Comparison of ENCODE assay signal across 13 cellular contexts in genomic region chr6:169933839-169934698, GRCh38.
DNase-seq lines count a peak whose midpoint lies in the region; ATAC-seq and TF ChIP-seq lines count a peak whose summit lies in the region.
"Had no signal": no experiment of that assay in that cellular context is flagged by ENCODE, and none has a peak within 500 bp of the region (broad histone marks: within the 10 kb centered on the region; RNA-seq: fewer than 3 reads in every experiment).

No MANE protein-coding gene starts in this region.

- H3K27me3 ChIP-seq in thyroid gland (no peaks in the 10 kb centered on the region), esophagus squamous epithelium (peaks cover 0 to 16% (median 0%) of the 10 kb centered on the region in 4 donors)

- H3K4me3 ChIP-seq in lower leg skin (ENCODE audit: low read depth, poor library complexity, severe bottlenecking) (no peak overlapping the region), thyroid gland (replicated peaks in 1 of 3) (no peak overlapping the region), esophagus squamous epithelium (no peak overlapping the region)
- H3K4me3 ChIP-seq: A549, neural progenitor cell had no signal

- 65 to 79% methylated on average over 30 to 37 of the region's 37 CpGs for WGBS in lower leg skin, 2 donors
- 81 to 86% methylated on average over 19 to 23 of the region's 37 CpGs for WGBS in thyroid gland, 2 donors
- WGBS in esophagus squamous epithelium, 2 donors = 66 to 87% methylated on average over 6 to 12 of the region's 37 CpGs

- H3K27ac ChIP-seq in thyroid gland = peak overlapping the region in 1 of 3 donors; percentile 24
- peak overlapping the region in 2 of 4 donors; percentile 69 to 70 for H3K27ac ChIP-seq in esophagus squamous epithelium
- H3K27ac ChIP-seq: A549, neural progenitor cell had no signal

- TF ChIP-seq CTCF in lower leg skin (IDR thresholded peaks at IDR 0.05) (no peak), thyroid gland (IDR thresholded peaks at IDR 0.05) (no peak), esophagus squamous epithelium (IDR thresholded peaks at IDR 0.05) (no peak)

- H3K36me3 ChIP-seq in thyroid gland = no peaks in the 10 kb centered on the region
- no peaks in the 10 kb centered on the region for H3K36me3 ChIP-seq in esophagus squamous epithelium
- H3K36me3 ChIP-seq: neural progenitor cell had no signal

- peak; percentile 71 for DNase-seq in NCI-H2029 (lab: John Stamatoyannopoulos, UW)
- no peak for DNase-seq in NCI-H2029 treated with DMSO at 0.1 percent for 48 hours (lab: John Stamatoyannopoulos, UW)
- DNase-seq in dermis blood vessel endothelial cell = peak; percentile 96
- DNase-seq in lower leg skin (ENCODE audit: low spot score in 2 of 2) = peak; percentile 30 to 93
- DNase-seq in thyroid gland = peak; percentile 29 to 38
- no peak for DNase-seq in esophagus squamous epithelium (lab: John Stamatoyannopoulos, UW)
- DNase-seq: effector memory CD4-positive, alpha-beta T cell; NCI-H1694; stimulated activated CD4-positive, alpha-beta T cell treated with anti-CD3 and anti-CD28 coated beads, Interleukin-2, amount 100 ng/mL, for 48 hours had no signal

- H3K9me3 ChIP-seq in thyroid gland = no peaks in the 10 kb centered on the region
- no peaks in the 10 kb centered on the region for H3K9me3 ChIP-seq in esophagus squamous epithelium
- H3K9me3 ChIP-seq: A549 had no signal

- H3K4me1 ChIP-seq in thyroid gland (no peaks in the 10 kb centered on the region), esophagus squamous epithelium (peaks cover 0 to 24% (median 9%) of the 10 kb centered on the region in 3 donors)
- H3K4me1 ChIP-seq: A549 had no signal

- ATAC-seq in GM19328 (IDR thresholded peaks at IDR 0.05; ENCODE audit: unreplicated experiment) = no peak
- ATAC-seq in GM18909 (IDR thresholded peaks at IDR 0.05; ENCODE audit: poor library complexity, unreplicated experiment) = no peak
- ATAC-seq: A549 had no signal

- intact Hi-C loops in lower leg skin (cut with DNase I; ENCODE audit: low total_unique reads) (no loop called here), thyroid gland (cut with DNase I) (no loop called here), esophagus squamous epithelium (cut with DNase I) (no loop called here)

- TF ChIP-seq POLR2A in lower leg skin (IDR thresholded peaks at IDR 0.05) = no peak
- TF ChIP-seq POLR2A in thyroid gland (IDR thresholded peaks at IDR 0.05) = no peak
- no peak for TF ChIP-seq POLR2A in esophagus squamous epithelium (IDR thresholded peaks at IDR 0.05)

Comparison
In these comparisons a context has a peak if more than half of its experiments do, and no peak if none do; other contexts are left out.
1. DNase-seq: peak in NCI-H2029 (single experiment), dermis blood vessel endothelial cell (single experiment), lower leg skin (2 of 2) and thyroid gland (2 of 2); none in NCI-H2029 treated with DMSO at 0.1 percent for 48 hours (single experiment) and esophagus squamous epithelium (single experiment).